8 cellular contexts compared by ENCODE assay signal in genomic region chr17:14427914-14428639, GRCh38.
DNase-seq lines count a peak whose midpoint lies in the region; ATAC-seq and TF ChIP-seq lines count a peak whose summit lies in the region.

No MANE protein-coding gene starts in this region.

- H3K4me2 ChIP-seq in neuronal stem cell (ENCODE audit: insufficient read depth, low read length, poor library complexity, severe bottlenecking): no peak overlapping the region

- H3K4me3 ChIP-seq in GM12864 (ENCODE audit: low read depth, low read length) (peak overlapping the region; percentile 27), neuronal stem cell (ENCODE audit: low read length in 2 of 2) (no peak overlapping the region), foreskin fibroblast (ENCODE audit: low read depth in 1 of 2, low read length in 2 of 2) (no peak overlapping the region)

- H2BK15ac ChIP-seq in neuronal stem cell (ENCODE audit: low read length): no peak overlapping the region

- H3K9me3 Mint-ChIP-seq in activated CD8-positive, alpha-beta T cell treated with anti-CD3 and anti-CD28 coated beads, Interleukin-2, amount 10 ng/mL, durations not matched to agents 7 days and 5 days (ENCODE audit: insufficient read depth): no peaks in the 10 kb centered on the region

- H3K27me3 ChIP-seq in neuronal stem cell (ENCODE audit: control insufficient read depth in 3 of 3, insufficient read depth in 3 of 3, low read depth in 1 of 3, low read length in 3 of 3): no peaks in the 10 kb centered on the region
- no peaks in the 10 kb centered on the region for H3K27me3 ChIP-seq in foreskin keratinocyte

- no peak overlapping the region for H3K4ac ChIP-seq in neuronal stem cell (ENCODE audit: low read length)

- no CpG with 5 or more reads among the region's 13 CpGs for WGBS in neuronal stem cell (ENCODE audit: extremely low coverage in 2 of 2, insufficient read length in 2 of 2, insufficient replicate concordance in 1 of 2), 2 donors

- DNase-seq in GM12864 (ENCODE audit: low read depth): no peak
- DNase-seq in activated CD8-positive, alpha-beta T cell treated with anti-CD3 and anti-CD28 coated beads, Interleukin-2, amount 10 ng/mL, durations not matched to agents 7 days and 5 days: peak; percentile 75
- no peak for DNase-seq in neuronal stem cell (ENCODE audit: low spot score)
- DNase-seq in foreskin fibroblast: no peak
- DNase-seq in GM19240 (ENCODE audit: insufficient read length, low spot score): no peak
- DNase-seq in foreskin keratinocyte: no peak
- DNase-seq in NCI-H526 (lab: John Stamatoyannopoulos, UW): no peak

- H2AFZ ChIP-seq in neuronal stem cell (ENCODE audit: low read length): no peak overlapping the region

- H2AK5ac ChIP-seq in neuronal stem cell (ENCODE audit: low read depth, low read length): no peak overlapping the region

- H3K27ac ChIP-seq in neuronal stem cell (replicated peaks; ENCODE audit: low read length) (no peak overlapping the region), foreskin keratinocyte (no peak overlapping the region)

- H4K91ac ChIP-seq in neuronal stem cell (ENCODE audit: low read depth, low read length, poor library complexity): no peak overlapping the region

- no peaks in the 10 kb centered on the region for H3K79me1 ChIP-seq in neuronal stem cell (ENCODE audit: low read depth, low read length)

- no peaks in the 10 kb centered on the region for H3K27me3 Mint-ChIP-seq in activated CD8-positive, alpha-beta T cell treated with anti-CD3 and anti-CD28 coated beads, Interleukin-2, amount 10 ng/mL, durations not matched to agents 7 days and 5 days (ENCODE audit: low read depth)

- H3K23ac ChIP-seq in neuronal stem cell (ENCODE audit: low read depth, low read length, poor library complexity): no peak overlapping the region

- peak overlapping the region; percentile 2 for H3K18ac ChIP-seq in neuronal stem cell (ENCODE audit: low read length)

- no peak overlapping the region for H3K14ac ChIP-seq in neuronal stem cell (ENCODE audit: low read length)

- peak overlapping the region; percentile 65 for H3K4me3 Mint-ChIP-seq in activated CD8-positive, alpha-beta T cell treated with anti-CD3 and anti-CD28 coated beads, Interleukin-2, amount 10 ng/mL, durations not matched to agents 7 days and 5 days

- H2BK5ac ChIP-seq in neuronal stem cell (ENCODE audit: low read length): no peak overlapping the region

- POLR2A ChIA-PET in activated CD8-positive, alpha-beta T cell treated with anti-CD3 and anti-CD28 coated beads, Interleukin-2, amount 10 ng/mL, durations not matched to agents 7 days and 5 days (lab: Charles Lee): interaction anchor here (0.6 to 2.7 kb wide), 9 partner anchors 17 to 131 kb away, joined by 3 to 22 read pairs (median 4); partner anchors contain the start of gene HS3ST3B1

- peak overlapping the region; percentile 97 for H3K27ac Mint-ChIP-seq in activated CD8-positive, alpha-beta T cell treated with anti-CD3 and anti-CD28 coated beads, Interleukin-2, amount 10 ng/mL, durations not matched to agents 7 days and 5 days

- no peak overlapping the region for H4K8ac ChIP-seq in neuronal stem cell (ENCODE audit: low read depth, low read length)

- H2BK120ac ChIP-seq in neuronal stem cell (ENCODE audit: low read depth, low read length): no peak overlapping the region

- ATAC-seq in HG03045 (IDR thresholded peaks at IDR 0.05; ENCODE audit: unreplicated experiment) (peak; percentile 59), foreskin keratinocyte (no peak)
- peak; percentile 99 for ATAC-seq in activated CD8-positive, alpha-beta T cell treated with anti-CD3 and anti-CD28 coated beads, Interleukin-2, amount 10 ng/mL, durations not matched to agents 7 days and 5 days

- no peak overlapping the region for H3K9ac ChIP-seq in neuronal stem cell (ENCODE audit: low read depth, low read length, poor library complexity)

- H3K36me3 ChIP-seq in neuronal stem cell (replicated peaks in 1 of 2; ENCODE audit: control insufficient read depth in 2 of 2, insufficient read depth in 2 of 2, low read length in 2 of 2): no peaks in the 10 kb centered on the region

- peaks cover 9% of the 10 kb centered on the region for H3K36me3 Mint-ChIP-seq in activated CD8-positive, alpha-beta T cell treated with anti-CD3 and anti-CD28 coated beads, Interleukin-2, amount 10 ng/mL, durations not matched to agents 7 days and 5 days (ENCODE audit: low read depth)

- H2BK12ac ChIP-seq in neuronal stem cell (ENCODE audit: low read length): no peak overlapping the region

- TF ChIP-seq CTCF in GM12864 (IDR thresholded peaks at IDR 0.05; ENCODE audit: low read depth, low read length, missing control alignments): no peak
- TF ChIP-seq CTCF in foreskin fibroblast (IDR thresholded peaks at IDR 0.05; ENCODE audit: low read depth, low read length): no peak
- no peak for TF ChIP-seq CTCF in foreskin keratinocyte (conservative IDR thresholded peaks at IDR 0.05)

- CTCF ChIA-PET in activated CD8-positive, alpha-beta T cell treated with anti-CD3 and anti-CD28 coated beads, Interleukin-2, amount 10 ng/mL, durations not matched to agents 7 days and 5 days (lab: Charles Lee): interaction anchor here (0.7 to 3.6 kb wide), 12 partner anchors 15 to 499 kb away, joined by 3 to 26 read pairs (median 3); partner anchors contain the start of gene HS3ST3B1

- H3K4me1 ChIP-seq in neuronal stem cell (ENCODE audit: control insufficient read depth in 2 of 2, insufficient read depth in 1 of 2, low read depth in 1 of 2, low read length in 2 of 2): peaks cover 0 to 5% of the 10 kb centered on the region in 2 donors
- H3K4me1 ChIP-seq in foreskin keratinocyte: no peaks in the 10 kb centered on the region

- peaks cover 0 to 5% of the 10 kb centered on the region in 2 donors for H3K9me3 ChIP-seq in neuronal stem cell (replicated peaks in 1 of 2; ENCODE audit: control insufficient read depth in 2 of 2, insufficient read depth in 1 of 2, low read depth in 1 of 2, low read length in 2 of 2)

- H3K4me1 Mint-ChIP-seq in activated CD8-positive, alpha-beta T cell treated with anti-CD3 and anti-CD28 coated beads, Interleukin-2, amount 10 ng/mL, durations not matched to agents 7 days and 5 days (ENCODE audit: low read depth): peaks cover 46% of the 10 kb centered on the region
